Comparison of ENCODE assay signal across 22 cellular contexts in genomic region chr7:100504887-100505611, GRCh38. TPM values are rescaled to one million over a fixed set of nuclear protein-coding genes. Genes with fewer than 3 reads are reported as not detected.
"Had no signal": no experiment of that assay in that cellular context is flagged by ENCODE, and none has a peak within 500 bp of the region (broad histone marks: within the 10 kb centered on the region; RNA-seq: fewer than 3 reads in every experiment).

No MANE protein-coding gene starts in this region.

- H3K4me1 ChIP-seq: colonic mucosa, psoas muscle, spleen had no signal

- H3K27me3 ChIP-seq: colonic mucosa, foreskin keratinocyte, spleen had no signal

- DNase-seq: colonic mucosa; dermis blood vessel endothelial cell; erythroblast; foreskin keratinocyte; left colon; left ventricle myocardium superior; mesenchymal stem cell; midbrain; psoas muscle; retina; spleen; stimulated activated CD4-positive, alpha-beta T cell treated with anti-CD3 and anti-CD28 coated beads, Interleukin-15, amount 100 ng/mL, for 24 hours; stimulated activated CD4-positive, alpha-beta T cell treated with anti-CD3 and anti-CD28 coated beads, Interleukin-1b, Interleukin-23, amount 100 ng/mL, for 48 hours; stimulated activated CD4-positive, alpha-beta T cell treated with anti-CD3 and anti-CD28 coated beads, Interleukin-4, amount 100 ng/mL, for 24 hours; stimulated activated naive CD4-positive, alpha-beta T cell treated with Interleukin-2 at 50 U/mL for 16 hours had no signal

- H3K27ac ChIP-seq: colonic mucosa, foreskin keratinocyte, neutrophil, psoas muscle, spleen had no signal

- H3K4me3 ChIP-seq: colonic mucosa, lung, psoas muscle, spleen had no signal

- H3K9me3 ChIP-seq: colonic mucosa, neutrophil, psoas muscle, spleen had no signal

- H3K36me3 ChIP-seq: colonic mucosa, neutrophil, spleen had no signal

- ATAC-seq: foreskin keratinocyte; left colon; left ventricle myocardium superior; natural killer cell treated with Interleukin-12 subunit alpha and Interleukin-12 subunit beta and Interleukin-15 and Interleukin-18, amount 100 ng/mL, for 72 hours; psoas muscle; sciatic nerve had no signal

RNA-seq across cellular contexts. Expression of gene NYAP1, which starts 21.3 kb away (rescaled TPM):
- total RNA-seq: natural killer cell treated with Interleukin-12 subunit alpha and Interleukin-12 subunit beta and Interleukin-15 and Interleukin-18, amount 100 ng/mL, for 72 hours had no signal

RNA-seq across cellular contexts. Expression of gene SPACDR, which starts 41.0 kb away (rescaled TPM):
- total RNA-seq: kidney epithelial cell, psoas muscle, skeletal muscle tissue, urinary bladder had no signal
